In genomic region chr20:3239026-3239866, GRCh38 we compare ENCODE assay signal across 8 cellular contexts. TPM values are rescaled to one million over a fixed set of nuclear protein-coding genes. Genes with fewer than 3 reads are reported as not detected.
A peak's percentile ranks its signal among the peaks of the same experiment; 100 is the strongest.
DNase-seq lines count a peak whose midpoint lies in the region; FAIRE-seq and TF ChIP-seq lines count a peak whose summit lies in the region.

Gene SLC4A11 (minus strand): TSS chr20:3239190. CDS start chr20:3239137, 53 bp downstream.

- peak within 1 kb of the TSS; percentile 43; the same call in 1 of the 2 replicates for H3K27ac ChIP-seq in SJCRH30
- no peak within 1 kb of the TSS for H3K27ac ChIP-seq in iPS-20b (ENCODE audit: low read length)
- no peak within 1 kb of the TSS for H3K27ac ChIP-seq in small intestine (ENCODE audit: low read depth in 1 of 2, low read length in 1 of 2)

- H3K9me3 ChIP-seq in SJCRH30 (replicated peaks) = no peaks in the 10 kb centered on the region
- no peaks in the 10 kb centered on the region for H3K9me3 ChIP-seq in iPS-20b (ENCODE audit: insufficient read depth, low read depth, low read length)
- no peaks in the 10 kb centered on the region for H3K9me3 ChIP-seq in small intestine (ENCODE audit: control insufficient read depth, low read depth)

- CTCF ChIA-PET in MCF 10A (lab: Yijun Ruan, JAX) = interaction anchor here (0.6 to 1.8 kb wide), 10 partner anchors 13 to 342 kb away, joined by 3 to 9 read pairs (median 3); no protein-coding TSS in a partner anchor

- POLR2A ChIA-PET in MCF 10A (lab: Yijun Ruan, JAX) = interaction anchor here (0.5 to 2.8 kb wide), 18 partner anchors 14 to 1915 kb away, joined by 3 to 35 read pairs (median 4); partner anchors contain the start of genes DDRGK1, FASTKD5, ITPA and UBOX5

- H3K4me3 ChIP-seq in SJCRH30 (peak within 1 kb of the TSS; percentile 87), iPS-20b (ENCODE audit: low read length) (peak within 1 kb of the TSS; percentile 87), small intestine (ENCODE audit: low read depth in 1 of 2, low read length in 2 of 2) (peak within 1 kb of the TSS; percentile 48 to 80)

- H3K4me1 Mint-ChIP-seq in MCF 10A (ENCODE audit: insufficient read depth, unreplicated experiment) = peaks cover 35% of the 10 kb centered on the region

- BruUV-seq in MCF 10A (replicated peaks; lab: Mats Ljungman, UMichigan) = no TSS peak

- peak within 1 kb of the TSS; percentile 86 for H3K4me3 Mint-ChIP-seq in MCF 10A (ENCODE audit: unreplicated experiment)

- no peaks in the 10 kb centered on the region for H3K36me3 Mint-ChIP-seq in MCF 10A (ENCODE audit: insufficient read depth, unreplicated experiment)

- H3K27me3 Mint-ChIP-seq in MCF 10A (ENCODE audit: insufficient read depth, unreplicated experiment) = no peaks in the 10 kb centered on the region

- H3K36me3 ChIP-seq in SJCRH30 (no peaks in the 10 kb centered on the region), iPS-20b (ENCODE audit: insufficient read depth, low read depth, low read length) (no peaks in the 10 kb centered on the region), small intestine (ENCODE audit: control insufficient read depth in 2 of 2, insufficient read depth in 2 of 2, low read length in 2 of 2) (no peaks in the 10 kb centered on the region)

- FAIRE-seq in small intestine (lab: Jason Lieb, UNC) = no peak

- DNase-seq in NCI-H2227 (lab: John Stamatoyannopoulos, UW; ENCODE audit: unreplicated experiment) = peak; percentile 50
- DNase-seq in NCI-H2227 treated with DMSO at 0.1 percent for 48 hours (lab: John Stamatoyannopoulos, UW) = no peak
- peak; percentile 41 for DNase-seq in HT-29 (ENCODE audit: low spot score)
- DNase-seq in SJCRH30 = peak; percentile 68 to 77
- peak; percentile 73 for DNase-seq in MCF 10A (ENCODE audit: unreplicated experiment)
- peak; percentile 77 for DNase-seq in small intestine
- DNase-seq in putamen (ENCODE audit: low spot score) = no peak

- H3K4me1 ChIP-seq in SJCRH30 = peaks cover 3% of the 10 kb centered on the region; the same call in 1 of the 2 replicates
- no peaks in the 10 kb centered on the region for H3K4me1 ChIP-seq in iPS-20b (ENCODE audit: insufficient read depth, low read length)
- H3K4me1 ChIP-seq in small intestine (ENCODE audit: control insufficient read depth in 2 of 2, insufficient read depth in 1 of 2, low read depth in 1 of 2, low read length in 1 of 2) = no peaks in the 10 kb centered on the region

- H3K9ac ChIP-seq in iPS-20b (ENCODE audit: low read depth, low read length) = peak within 1 kb of the TSS; percentile 65; the same call in 1 of the 2 replicates

- TF ChIP-seq CTCF in MCF 10A (IDR thresholded peaks at IDR 0.05; ENCODE audit: unreplicated experiment) = no peak

- intact Hi-C loops in MCF 10A (cut with micrococcal nuclease) = loop anchor here (5.0 kb wide), 1 partner anchor 73 kb away; no protein-coding TSS in a partner anchor

- H3K27ac Mint-ChIP-seq in MCF 10A (ENCODE audit: low read depth, unreplicated experiment) = no peak within 1 kb of the TSS

- WGBS in small intestine, 3 donors = 0 to 1% (median 1%) methylated on average over 58 to 107 of the region's 107 CpGs

- H3K27me3 ChIP-seq in SJCRH30 = no peaks in the 10 kb centered on the region
- peaks cover 71% of the 10 kb centered on the region for H3K27me3 ChIP-seq in iPS-20b (ENCODE audit: insufficient read depth, low read length)
- H3K27me3 ChIP-seq in small intestine (ENCODE audit: control insufficient read depth in 2 of 2, insufficient read depth in 2 of 2, low read length in 2 of 2) = peaks cover 5 to 30% of the 10 kb centered on the region in 2 donors

- no peaks in the 10 kb centered on the region for H3K9me3 Mint-ChIP-seq in MCF 10A (ENCODE audit: unreplicated experiment)

RNA-seq across cellular contexts. Expression of gene SLC4A11, which starts in this region (rescaled TPM):
- 1.3 and 1.8 TPM in 2 replicates for total RNA-seq in HT-29 (2014; rRNA removed; shearing (Covaris generic))
- 12.1 and 16.4 TPM in 2 replicates for total RNA-seq in SJCRH30 (2014; rRNA removed; shearing (Covaris generic))
- total RNA-seq in MCF 10A (2022) = 4.1 and 5.7 TPM in 2 replicates
- polyA plus RNA-seq in small intestine = under 1 TPM; 0.27 to 0.57 (median 0.45) TPM

Comparison
In these comparisons a context has a peak if more than half of its experiments do, and no peak if none do; other contexts are left out.
1. DNase-seq: peak in NCI-H2227 (single experiment), HT-29 (single experiment), SJCRH30 (2 of 2) and MCF 10A (single experiment); none in NCI-H2227 treated with DMSO at 0.1 percent for 48 hours (single experiment) and putamen (single experiment).
2. Peak in DNase-seq and H3K4me3 ChIP-seq in small intestine; RNA of the gene not detected or under 1 TPM.
3. Peak in every context shown above with its lines, with median percentiles within 50 percentile points of each other: H3K4me3 ChIP-seq.